ENCODE assay signal across 13 cellular contexts in the genomic region with DNA sequence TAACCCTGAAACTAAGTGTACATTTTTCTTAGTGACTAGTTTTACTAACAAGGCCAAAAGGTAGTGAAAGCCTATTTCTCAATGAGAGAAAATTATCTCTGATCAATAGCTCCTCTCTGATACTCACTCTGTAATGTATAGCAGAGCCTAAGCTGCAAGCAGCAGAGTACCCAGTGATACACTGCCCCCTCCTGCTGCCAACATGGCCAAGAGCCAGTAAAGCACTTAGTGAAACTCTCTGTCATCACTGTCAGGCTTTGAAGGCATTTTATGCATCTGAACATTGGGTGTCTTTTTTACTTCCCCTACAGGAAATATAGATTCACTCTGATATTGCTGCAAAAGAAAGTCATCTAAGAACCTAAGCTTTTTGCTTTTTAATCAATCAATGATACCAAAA.
DNase-seq lines count a peak whose midpoint lies in the region; ATAC-seq and TF ChIP-seq lines count a peak whose summit lies in the region.
"Had no signal": no experiment of that assay in that cellular context is flagged by ENCODE, and none has a peak within 500 bp of the region (broad histone marks: within the 10 kb centered on the region; RNA-seq: fewer than 3 reads in every experiment).

No MANE protein-coding gene starts in this region.

- in situ Hi-C loops in HAP-1 (cut with MboI; ENCODE audit: low sequenced_read_pairs): no loop called here

- no peak overlapping the region for H3K4me3 ChIP-seq in GM23338
- no peak overlapping the region for H3K4me3 ChIP-seq in WERI-Rb-1 (ENCODE audit: low read depth, low read length)
- no peak overlapping the region for H3K4me3 ChIP-seq in HAP-1
- H3K4me3 ChIP-seq: gastroesophageal sphincter had no signal

- H2AFZ ChIP-seq in GM23338: peak overlapping the region; percentile 8; the same call in 1 of the 2 replicates

- no peak overlapping the region for H3K4me3 Mint-ChIP-seq in GM23338
- H3K4me3 Mint-ChIP-seq in naive B cell: no peak overlapping the region
- H3K4me3 Mint-ChIP-seq: activated naive CD4-positive, alpha-beta T cell treated with anti-CD3 and anti-CD28 coated beads, Interleukin-2, amount 10 ng/mL, durations not matched to agents 7 days and 5 days; CD4-positive, alpha-beta T cell had no signal

- ATAC-seq in GM23338 (peak; percentile 90), naive B cell (ENCODE audit: low read depth in 2 of 2) (peak; percentile 37 to 42), GM18867 (IDR thresholded peaks at IDR 0.05; ENCODE audit: unreplicated experiment) (no peak), HG03095 (IDR thresholded peaks at IDR 0.05; ENCODE audit: unreplicated experiment) (no peak), HG02588 (IDR thresholded peaks at IDR 0.05; ENCODE audit: unreplicated experiment) (no peak)
- ATAC-seq: gastroesophageal sphincter had no signal

- H3K27me3 ChIP-seq in GM23338 (ENCODE audit: insufficient read depth) (no peaks in the 10 kb centered on the region), WERI-Rb-1 (ENCODE audit: insufficient read depth, low read depth, severe bottlenecking) (no peaks in the 10 kb centered on the region), HAP-1 (ENCODE audit: low read depth) (no peaks in the 10 kb centered on the region)
- H3K27me3 ChIP-seq: gastroesophageal sphincter had no signal

- H3K9me3 ChIP-seq in WERI-Rb-1 (ENCODE audit: severe bottlenecking): no peaks in the 10 kb centered on the region
- H3K9me3 ChIP-seq in HAP-1: no peaks in the 10 kb centered on the region
- H3K9me3 ChIP-seq: gastroesophageal sphincter had no signal

- H3K27ac ChIP-seq in GM23338 (ENCODE audit: low read depth) (no peak overlapping the region), WERI-Rb-1 (no peak overlapping the region)
- H3K27ac ChIP-seq: gastroesophageal sphincter had no signal

- H3K4me1 Mint-ChIP-seq in GM23338: peaks cover 8% of the 10 kb centered on the region; the same call in 2 of the 3 replicates
- no peaks in the 10 kb centered on the region for H3K4me1 Mint-ChIP-seq in naive B cell
- H3K4me1 Mint-ChIP-seq: activated naive CD4-positive, alpha-beta T cell treated with anti-CD3 and anti-CD28 coated beads, Interleukin-2, amount 10 ng/mL, durations not matched to agents 7 days and 5 days had no signal

- H3K27ac Mint-ChIP-seq in GM23338: no peak overlapping the region
- no peak overlapping the region for H3K27ac Mint-ChIP-seq in naive B cell
- H3K27ac Mint-ChIP-seq: activated naive CD4-positive, alpha-beta T cell treated with anti-CD3 and anti-CD28 coated beads, Interleukin-2, amount 10 ng/mL, durations not matched to agents 7 days and 5 days; CD4-positive, alpha-beta T cell had no signal

- peak; percentile 35 for DNase-seq in GM23338 (ENCODE audit: low spot score)
- DNase-seq in NCI-H2171 treated with DMSO at 0.1 percent for 48 hours (lab: John Stamatoyannopoulos, UW): peak; percentile 87
- DNase-seq in WERI-Rb-1: no peak
- no peak for DNase-seq in naive B cell
- no peak for DNase-seq in HAP-1 (ENCODE audit: low spot score in 2 of 2)
- DNase-seq: activated CD4-positive, alpha-beta T cell treated with anti-CD3 and anti-CD28 coated beads, Interleukin-2, amount 50 U/mL, for 4 hours; activated naive CD4-positive, alpha-beta T cell treated with anti-CD3 and anti-CD28 coated beads, Interleukin-2, amount 10 ng/mL, durations not matched to agents 7 days and 5 days; CD4-positive, alpha-beta T cell; MV-4-11 had no signal

- H3K9me3 Mint-ChIP-seq in GM23338 (no peaks in the 10 kb centered on the region), naive B cell (no peaks in the 10 kb centered on the region)
- H3K9me3 Mint-ChIP-seq: activated naive CD4-positive, alpha-beta T cell treated with anti-CD3 and anti-CD28 coated beads, Interleukin-2, amount 10 ng/mL, durations not matched to agents 7 days and 5 days; CD4-positive, alpha-beta T cell had no signal

- H3K4me2 ChIP-seq in GM23338: no peak overlapping the region

- TF ChIP-seq CTCF in GM23338 (conservative IDR thresholded peaks at IDR 0.05; ENCODE audit: low read depth in 2 of 2) (peak; percentile 48 to 73), WERI-Rb-1 (IDR thresholded peaks at IDR 0.05; ENCODE audit: low read depth, low read length) (0 out of 2 replicates have a peak, but pooled peaks have one; percentile 4)

- H3K36me3 ChIP-seq in GM23338 (ENCODE audit: insufficient read depth) (no peaks in the 10 kb centered on the region), WERI-Rb-1 (no peaks in the 10 kb centered on the region), HAP-1 (replicated peaks) (no peaks in the 10 kb centered on the region)
- H3K36me3 ChIP-seq: gastroesophageal sphincter had no signal

- H3K4me1 ChIP-seq in GM23338 (ENCODE audit: insufficient read depth): 0 out of 2 replicates have a peak, but pooled peaks cover 6% of the 10 kb centered on the region
- no peaks in the 10 kb centered on the region for H3K4me1 ChIP-seq in HAP-1
- H3K4me1 ChIP-seq: gastroesophageal sphincter had no signal

- no peaks in the 10 kb centered on the region for H3K27me3 Mint-ChIP-seq in GM23338 (ENCODE audit: insufficient read depth, low read depth, poor library complexity)
- H3K27me3 Mint-ChIP-seq in naive B cell: no peaks in the 10 kb centered on the region
- H3K27me3 Mint-ChIP-seq: activated naive CD4-positive, alpha-beta T cell treated with anti-CD3 and anti-CD28 coated beads, Interleukin-2, amount 10 ng/mL, durations not matched to agents 7 days and 5 days; CD4-positive, alpha-beta T cell had no signal

- H3K79me2 ChIP-seq in GM23338 (replicated peaks; ENCODE audit: insufficient read depth): no peaks in the 10 kb centered on the region

- H3K36me3 Mint-ChIP-seq in GM23338 (ENCODE audit: low read depth) (no peaks in the 10 kb centered on the region), naive B cell (no peaks in the 10 kb centered on the region)
- H3K36me3 Mint-ChIP-seq: activated naive CD4-positive, alpha-beta T cell treated with anti-CD3 and anti-CD28 coated beads, Interleukin-2, amount 10 ng/mL, durations not matched to agents 7 days and 5 days had no signal

- no peaks in the 10 kb centered on the region for H3K9me2 ChIP-seq in GM23338 (ENCODE audit: insufficient read depth)

- no peaks in the 10 kb centered on the region for H4K20me1 ChIP-seq in GM23338 (replicated peaks; ENCODE audit: insufficient read depth)

- H3F3A ChIP-seq in GM23338 (replicated peaks; ENCODE audit: low read depth): no peaks in the 10 kb centered on the region

TF ChIP-seq in GM23338, 12 proteins besides CTCF, POLR2A, EP300 and RAD21 (continues in another document):
- TF ChIP-seq EZH2phosphoT487 (IDR thresholded peaks at IDR 0.05; ENCODE audit: unreplicated experiment) (no peak), EZH2 (IDR thresholded peaks at IDR 0.05; ENCODE audit: low read depth, unreplicated experiment) (no peak), CREB1 (CRISPR knock-in tag; IDR thresholded peaks at IDR 0.05; ENCODE audit: low read depth) (no peak), NANOG (IDR thresholded peaks at IDR 0.05; ENCODE audit: borderline replicate concordance) (no peak)

Comparison
In these comparisons a context has a peak if more than half of its experiments do, and no peak if none do; other contexts are left out.
1. ATAC-seq: peak in GM23338 (single experiment) and naive B cell (2 of 2); none in GM18867 (single experiment), HG03095 (single experiment) and HG02588 (single experiment).
2. DNase-seq: peak in GM23338 (single experiment) and NCI-H2171 treated with DMSO at 0.1 percent for 48 hours (single experiment); none in WERI-Rb-1 (single experiment), naive B cell (single experiment) and HAP-1 (0 of 2).